18 cellular contexts compared by ENCODE assay signal in the genomic region with DNA sequence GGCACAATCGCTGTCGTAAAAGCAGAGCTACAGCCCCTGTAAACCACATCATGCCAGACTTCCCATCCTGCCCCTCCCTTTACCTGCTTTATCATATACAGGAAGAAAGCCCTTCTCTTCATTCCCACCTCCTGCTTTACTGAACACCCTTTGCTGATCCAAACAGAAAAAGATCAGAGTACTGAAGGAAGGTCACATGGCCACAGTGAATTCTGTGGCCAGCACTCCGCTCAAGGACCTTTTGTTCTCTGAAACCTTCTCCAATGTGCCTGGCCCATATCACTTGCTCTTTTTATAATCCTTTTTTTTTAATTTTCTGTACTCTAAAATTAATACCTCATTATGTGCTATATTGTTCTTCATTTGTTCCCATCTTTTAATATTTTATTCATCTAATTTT.
DNase-seq lines count a peak whose midpoint lies in the region; ATAC-seq lines count a peak whose summit lies in the region.
"Had no signal": no experiment of that assay in that cellular context is flagged by ENCODE, and none has a peak within 500 bp of the region (broad histone marks: within the 10 kb centered on the region; RNA-seq: fewer than 3 reads in every experiment).

No MANE protein-coding gene starts in this region.

- H3K18ac ChIP-seq in mesenchymal stem cell (ENCODE audit: low read depth in 1 of 2, low read length in 2 of 2): no peak overlapping the region

- H3K23ac ChIP-seq in mesenchymal stem cell (ENCODE audit: low read length in 2 of 2): no peak overlapping the region

- H3K79me1 ChIP-seq in mesenchymal stem cell (replicated peaks; ENCODE audit: low read length, poor library complexity, severe bottlenecking): peaks cover 2% of the 10 kb centered on the region

- H3K4ac ChIP-seq in mesenchymal stem cell (ENCODE audit: low read depth in 1 of 2, low read length in 2 of 2): no peak overlapping the region

- ATAC-seq in GM19035 (IDR thresholded peaks at IDR 0.05; ENCODE audit: unreplicated experiment) (no peak), HG03108 (IDR thresholded peaks at IDR 0.05; ENCODE audit: unreplicated experiment) (no peak)
- ATAC-seq: PC-3 had no signal

- 93% methylated on average over 3 of the region's 3 CpGs for WGBS in mesenchymal stem cell

- no peak overlapping the region for H3K9ac ChIP-seq in mesenchymal stem cell (ENCODE audit: low read length)
- H3K9ac ChIP-seq: KMS-11 had no signal

- H2BK12ac ChIP-seq in mesenchymal stem cell (ENCODE audit: low read length in 2 of 2): no peak overlapping the region

- no peak overlapping the region for H3K27ac ChIP-seq in mesenchymal stem cell (ENCODE audit: low read length, poor library complexity, severe bottlenecking)
- no peak overlapping the region for H3K27ac ChIP-seq in effector memory CD4-positive, alpha-beta T cell (ENCODE audit: insufficient read depth, low read length, poor library complexity, severe bottlenecking)
- H3K27ac ChIP-seq: KMS-11 had no signal

- no peaks in the 10 kb centered on the region for H3K9me3 ChIP-seq in mesenchymal stem cell (ENCODE audit: control insufficient read depth, low read length)
- H3K9me3 ChIP-seq in effector memory CD4-positive, alpha-beta T cell (ENCODE audit: control insufficient read depth, low read length): no peaks in the 10 kb centered on the region

- H3K4me2 ChIP-seq in mesenchymal stem cell (ENCODE audit: low read length, poor library complexity, severe bottlenecking): no peak overlapping the region
- H3K4me2 ChIP-seq: KMS-11 had no signal

- H2BK15ac ChIP-seq in mesenchymal stem cell (ENCODE audit: low read depth, poor library complexity, severe bottlenecking): no peak overlapping the region

- no peak overlapping the region for H4K91ac ChIP-seq in mesenchymal stem cell (ENCODE audit: low read length)

- no peak overlapping the region for H2BK5ac ChIP-seq in mesenchymal stem cell (ENCODE audit: low read depth, low read length, poor library complexity, severe bottlenecking)

- H3K4me1 ChIP-seq in mesenchymal stem cell (ENCODE audit: control insufficient read depth, insufficient read depth, low read depth, low read length): no peaks in the 10 kb centered on the region
- H3K4me1 ChIP-seq in effector memory CD4-positive, alpha-beta T cell (ENCODE audit: control insufficient read depth, insufficient read depth, low read length, poor library complexity, severe bottlenecking): no peaks in the 10 kb centered on the region

- H4K8ac ChIP-seq in mesenchymal stem cell (ENCODE audit: low read length): no peak overlapping the region

- no peaks in the 10 kb centered on the region for H3K36me3 ChIP-seq in mesenchymal stem cell (ENCODE audit: control insufficient read depth in 1 of 2, insufficient read depth in 2 of 2, low read depth in 1 of 2, low read length in 2 of 2)
- no peaks in the 10 kb centered on the region for H3K36me3 ChIP-seq in effector memory CD4-positive, alpha-beta T cell (ENCODE audit: control insufficient read depth, insufficient read depth, low read length)

- H2AK5ac ChIP-seq in mesenchymal stem cell (ENCODE audit: low read length, severe bottlenecking): no peak overlapping the region

- DNase-seq in COLO829 (ENCODE audit: low spot score) (peak; percentile 82), DMS153 treated with DMSO at 0.1 percent for 48 hours (lab: John Stamatoyannopoulos, UW; ENCODE audit: unreplicated experiment) (peak; percentile 5), SK-MEL-5 (ENCODE audit: low read depth, low spot score) (peak; percentile 84), inferior parietal cortex (ENCODE audit: extremely low spot score) (peak; percentile 41), mesenchymal stem cell (no peak)
- DNase-seq in effector memory CD4-positive, alpha-beta T cell: no peak
- DNase-seq: AML-193, DMS 273 treated with DMSO at 0.1 percent for 48 hours, MV-4-11, NCI-H1694 treated with DMSO at 0.1 percent for 48 hours, NCI-H2171 treated with DMSO at 0.1 percent for 48 hours, NCI-H82, PC-3, RPMI8226, SIG-M5 had no signal

- in situ Hi-C loops in SK-MEL-5 (cut with HindIII; ENCODE audit: low pct_unique_long_range_greater_than_20kb, low sequenced_read_pairs): loop anchor here (10.0 kb wide), 1 partner anchor 584 kb away; no protein-coding TSS in a partner anchor

- no peak overlapping the region for H3K4me3 ChIP-seq in mesenchymal stem cell (ENCODE audit: insufficient read depth in 1 of 2, low read depth in 1 of 2, low read length in 2 of 2)
- H3K4me3 ChIP-seq in effector memory CD4-positive, alpha-beta T cell (ENCODE audit: insufficient read depth, low read depth, low read length, poor library complexity, severe bottlenecking): no peak overlapping the region

- H2BK120ac ChIP-seq in mesenchymal stem cell (ENCODE audit: low read depth, low read length): no peak overlapping the region

- no peak overlapping the region for H2AFZ ChIP-seq in mesenchymal stem cell (ENCODE audit: low read depth, low read length)

- H3K14ac ChIP-seq in mesenchymal stem cell (ENCODE audit: low read length in 2 of 2): no peak overlapping the region

- H3K27me3 ChIP-seq in mesenchymal stem cell (ENCODE audit: control insufficient read depth in 1 of 2, insufficient read depth in 1 of 2, low read length in 2 of 2): no peaks in the 10 kb centered on the region
- H3K27me3 ChIP-seq in effector memory CD4-positive, alpha-beta T cell (replicated peaks; ENCODE audit: control insufficient read depth, insufficient read depth, low read length, poor library complexity, severe bottlenecking): no peaks in the 10 kb centered on the region

Comparison
In these comparisons a context has a peak if more than half of its experiments do, and no peak if none do; other contexts are left out.
1. DNase-seq: peak in COLO829 (single experiment), DMS153 treated with DMSO at 0.1 percent for 48 hours (single experiment), SK-MEL-5 (single experiment) and inferior parietal cortex (single experiment); none in mesenchymal stem cell (single experiment) and effector memory CD4-positive, alpha-beta T cell (0 of 3).